ENCODE assay signal across 19 cellular contexts in genomic region chr12:82034769-82035168, GRCh38.
"Had no signal": no experiment of that assay in that cellular context is flagged by ENCODE, and none has a peak within 500 bp of the region (broad histone marks: within the 10 kb centered on the region; RNA-seq: fewer than 3 reads in every experiment).

No MANE protein-coding gene starts in this region.

- H3K4me3 Mint-ChIP-seq: endodermal cell, memory B cell, mesothelial cell of epicardium, natural killer cell, neural crest cell had no signal

- H3K36me3 Mint-ChIP-seq: memory B cell, mesothelial cell of epicardium, natural killer cell had no signal

- DNase-seq: effector CD4-positive, alpha-beta T cell; endodermal cell; erythroblast; foreskin keratinocyte; kidney; left cardiac atrium; left ventricle myocardium inferior; lower lobe of right lung; natural killer cell; ovary; small intestine; stimulated activated CD4-positive, alpha-beta T cell treated with anti-CD3 and anti-CD28 coated beads, Interleukin-12 subunit alpha, Interleukin-12 subunit beta, amount 100 ng/mL, for 4 hours; stimulated activated naive CD4-positive, alpha-beta T cell; stomach; substantia nigra; transverse colon had no signal

- H3K27ac Mint-ChIP-seq: endodermal cell, memory B cell, mesothelial cell of epicardium, natural killer cell had no signal

- H3K27me3 Mint-ChIP-seq: memory B cell had no signal

- ATAC-seq: foreskin keratinocyte, left cardiac atrium, lower lobe of right lung, natural killer cell had no signal

- H3K4me1 Mint-ChIP-seq: endodermal cell, memory B cell, mesothelial cell of epicardium, natural killer cell, neural crest cell had no signal

- H3K9me3 Mint-ChIP-seq: neural crest cell had no signal
